In genomic region chr13:77838271-77838670, GRCh38 we compare ENCODE assay signal across 35 cellular contexts.
"Had no signal": no experiment of that assay in that cellular context is flagged by ENCODE, and none has a peak within 500 bp of the region (broad histone marks: within the 10 kb centered on the region; RNA-seq: fewer than 3 reads in every experiment).

No MANE protein-coding gene starts in this region.

- H3K9me3 Mint-ChIP-seq: activated B cell treated with CpG ODN at 0.5 μM for 24 hours; activated CD4-positive, alpha-beta memory T cell treated with anti-CD3 and anti-CD28 coated beads for 36 hours; activated CD4-positive, alpha-beta T cell treated with anti-CD3 and anti-CD28 coated beads, Interleukin-2, amount 10 ng/mL, durations not matched to agents 24 days and 14 days; activated CD8-positive, alpha-beta T cell treated with anti-CD3 and anti-CD28 coated beads for 36 hours; activated naive CD4-positive, alpha-beta T cell treated with anti-CD3 and anti-CD28 coated beads for 36 hours; activated naive CD4-positive, alpha-beta T cell treated with anti-CD3 and anti-CD28 coated beads, Interleukin-2, amount 50 U/mL, for 72 hours; activated naive CD8-positive, alpha-beta T cell treated with anti-CD3 and anti-CD28 coated beads for 36 hours; activated T-cell treated with anti-CD3 and anti-CD28 coated beads, Interleukin-2, amount 50 U/mL, for 4 hours; activated T-helper 1 cell treated with anti-CD3 and anti-CD28 coated beads, Interleukin-12 subunit alpha, Interleukin-12 subunit beta, Interleukin-2, Interleukin-4 antibody, amounts not matched to agents 30 ng/mL and 10 ng/mL and 1 ng/mL, durations not matched to agents 14 hours and 24 hours and 36 hours; T-helper 1 cell treated with Interleukin-12 subunit alpha and Interleukin-12 subunit beta and Interleukin-4 antibody, amounts not matched to agents 30 μg/mL and 1 μg/mL, for 36 hours; T-helper 2 cell treated with Interferon-gamma antibody and Interleukin-4, amounts not matched to agents 5 μg/mL and 100 μg/mL, for 36 hours had no signal

- ATAC-seq: activated CD8-positive, alpha-beta T cell treated with anti-CD3 and anti-CD28 coated beads for 36 hours; activated naive CD4-positive, alpha-beta T cell treated with anti-CD3 and anti-CD28 coated beads, Interleukin-2, amount 50 U/mL, for 72 hours; activated T-cell treated with anti-CD3 and anti-CD28 coated beads, Interleukin-2, amount 50 U/mL, for 4 hours; activated T-cell treated with anti-CD3 and anti-CD28 coated beads, Interleukin-2, amount 50 U/mL, for 72 hours; activated T-helper 17 cell treated with anti-CD3 and anti-CD28 coated beads, Interleukin-2, amount 50 U/mL, for 72 hours; body of pancreas had no signal

- H3K27ac Mint-ChIP-seq: activated B cell treated with CpG ODN at 0.5 μM for 24 hours; activated CD4-positive, alpha-beta memory T cell treated with anti-CD3 and anti-CD28 coated beads for 36 hours; activated CD4-positive, alpha-beta T cell treated with anti-CD3 and anti-CD28 coated beads, Interleukin-2, amount 10 ng/mL, durations not matched to agents 24 days and 14 days; activated CD8-positive, alpha-beta T cell treated with anti-CD3 and anti-CD28 coated beads for 36 hours; activated naive CD4-positive, alpha-beta T cell treated with anti-CD3 and anti-CD28 coated beads for 36 hours; activated naive CD4-positive, alpha-beta T cell treated with anti-CD3 and anti-CD28 coated beads, Interleukin-2, amount 50 U/mL, for 72 hours; activated naive CD8-positive, alpha-beta T cell treated with anti-CD3 and anti-CD28 coated beads for 36 hours; activated T-cell treated with anti-CD3 and anti-CD28 coated beads, Interleukin-2, amount 50 U/mL, for 72 hours; activated T-helper 1 cell treated with anti-CD3 and anti-CD28 coated beads, Interleukin-12 subunit alpha, Interleukin-12 subunit beta, Interleukin-2, Interleukin-4 antibody, amounts not matched to agents 30 ng/mL and 10 ng/mL and 1 ng/mL, durations not matched to agents 14 hours and 24 hours and 36 hours; activated T-helper 17 cell treated with anti-CD3 and anti-CD28 coated beads, Interleukin-2, amount 50 U/mL, for 72 hours; T-helper 1 cell treated with Interleukin-12 subunit alpha and Interleukin-12 subunit beta and Interleukin-4 antibody, amounts not matched to agents 30 μg/mL and 1 μg/mL, for 36 hours; T-helper 2 cell treated with Interferon-gamma antibody and Interleukin-4, amounts not matched to agents 5 μg/mL and 100 μg/mL, for 36 hours had no signal

- DNase-seq: activated B cell treated with CpG ODN at 0.5 μM for 24 hours; activated CD4-positive, alpha-beta memory T cell treated with anti-CD3 and anti-CD28 coated beads for 36 hours; activated CD4-positive, alpha-beta T cell treated with anti-CD3 and anti-CD28 coated beads for 4 hours; activated CD4-positive, alpha-beta T cell treated with anti-CD3 and anti-CD28 coated beads, Interleukin-2, amount 10 ng/mL, durations not matched to agents 24 days and 14 days; activated CD4-positive, alpha-beta T cell treated with anti-CD3 and anti-CD28 coated beads, Interleukin-2, amount 50 U/mL, for 1 hour; activated CD4-positive, alpha-beta T cell treated with anti-CD3 and anti-CD28 coated beads, Interleukin-2, amount 50 U/mL, for 4 hours; activated CD4-positive, CD25-positive, alpha-beta regulatory T cell treated with anti-CD3 and anti-CD28 coated beads, Interleukin-2, amount 50 U/mL, for 72 hours; activated CD8-positive, alpha-beta memory T cell treated with anti-CD3 and anti-CD28 coated beads, Interleukin-2, amount 50 U/mL, for 4 hours; activated CD8-positive, alpha-beta T cell treated with anti-CD3 and anti-CD28 coated beads for 36 hours; activated effector memory CD4-positive, alpha-beta T cell treated with anti-CD3 and anti-CD28 coated beads, Interleukin-2, amount 50 U/mL, for 16 hours; activated gamma-delta T cell treated with Interleukin-2 at 50 U/mL for 16 hours; activated naive CD4-positive, alpha-beta T cell; activated naive CD4-positive, alpha-beta T cell treated with anti-CD3 and anti-CD28 coated beads for 36 hours; activated naive CD4-positive, alpha-beta T cell treated with anti-CD3 and anti-CD28 coated beads, Interleukin-2, amount 50 U/mL, for 16 hours; activated naive CD8-positive, alpha-beta T cell treated with anti-CD3 and anti-CD28 coated beads for 36 hours; activated T-cell treated with anti-CD3 and anti-CD28 coated beads for 4 hours; activated T-cell treated with anti-CD3 and anti-CD28 coated beads, Interleukin-2, amount 50 U/mL, for 1 hour; activated T-cell treated with anti-CD3 and anti-CD28 coated beads, Interleukin-2, amount 50 U/mL, for 4 hours; activated T-cell treated with anti-CD3 and anti-CD28 coated beads, Interleukin-2, amount 50 U/mL, for 72 hours; adrenal gland; amniotic stem cell; aorta; body of pancreas; brain microvascular endothelial cell; central memory CD4-positive, alpha-beta T cell; T-helper 1 cell; T-helper 2 cell; T-helper 9 cell had no signal

- H3K27me3 ChIP-seq: adrenal gland, body of pancreas, brain microvascular endothelial cell, breast epithelium had no signal

- H3K27ac ChIP-seq: adrenal gland, body of pancreas, brain microvascular endothelial cell, breast epithelium, VCaP had no signal

- H3K27me3 Mint-ChIP-seq: activated B cell treated with CpG ODN at 0.5 μM for 24 hours; activated CD4-positive, alpha-beta memory T cell treated with anti-CD3 and anti-CD28 coated beads for 36 hours; activated CD4-positive, alpha-beta T cell treated with anti-CD3 and anti-CD28 coated beads, Interleukin-2, amount 10 ng/mL, durations not matched to agents 24 days and 14 days; activated CD8-positive, alpha-beta T cell treated with anti-CD3 and anti-CD28 coated beads for 36 hours; activated naive CD8-positive, alpha-beta T cell treated with anti-CD3 and anti-CD28 coated beads for 36 hours; activated T-helper 17 cell treated with anti-CD3 and anti-CD28 coated beads, Interleukin-2, amount 50 U/mL, for 72 hours had no signal

- H3K4me1 Mint-ChIP-seq: activated B cell treated with CpG ODN at 0.5 μM for 24 hours; activated CD4-positive, alpha-beta T cell treated with anti-CD3 and anti-CD28 coated beads, Interleukin-2, amount 10 ng/mL, durations not matched to agents 24 days and 14 days; activated naive CD8-positive, alpha-beta T cell treated with anti-CD3 and anti-CD28 coated beads for 36 hours; activated T-helper 17 cell treated with anti-CD3 and anti-CD28 coated beads, Interleukin-2, amount 50 U/mL, for 72 hours had no signal

- H3K36me3 ChIP-seq: adrenal gland, brain microvascular endothelial cell, breast epithelium had no signal

- H3K9me3 ChIP-seq: adrenal gland, body of pancreas, breast epithelium had no signal

- H3K4me3 ChIP-seq: adrenal gland, body of pancreas, breast epithelium had no signal

- H3K4me3 Mint-ChIP-seq: activated B cell treated with CpG ODN at 0.5 μM for 24 hours; activated CD4-positive, alpha-beta memory T cell treated with anti-CD3 and anti-CD28 coated beads for 36 hours; activated CD4-positive, alpha-beta T cell treated with anti-CD3 and anti-CD28 coated beads, Interleukin-2, amount 10 ng/mL, durations not matched to agents 24 days and 14 days; activated CD8-positive, alpha-beta T cell treated with anti-CD3 and anti-CD28 coated beads for 36 hours; activated naive CD4-positive, alpha-beta T cell treated with anti-CD3 and anti-CD28 coated beads for 36 hours; activated naive CD8-positive, alpha-beta T cell treated with anti-CD3 and anti-CD28 coated beads for 36 hours; activated T-cell treated with anti-CD3 and anti-CD28 coated beads, Interleukin-2, amount 50 U/mL, for 4 hours; activated T-cell treated with anti-CD3 and anti-CD28 coated beads, Interleukin-2, amount 50 U/mL, for 72 hours; activated T-helper 1 cell treated with anti-CD3 and anti-CD28 coated beads, Interleukin-12 subunit alpha, Interleukin-12 subunit beta, Interleukin-2, Interleukin-4 antibody, amounts not matched to agents 30 ng/mL and 10 ng/mL and 1 ng/mL, durations not matched to agents 14 hours and 24 hours and 36 hours; activated T-helper 17 cell treated with anti-CD3 and anti-CD28 coated beads, Interleukin-2, amount 50 U/mL, for 72 hours; T-helper 1 cell treated with Interleukin-12 subunit alpha and Interleukin-12 subunit beta and Interleukin-4 antibody, amounts not matched to agents 30 μg/mL and 1 μg/mL, for 36 hours; T-helper 2 cell treated with Interferon-gamma antibody and Interleukin-4, amounts not matched to agents 5 μg/mL and 100 μg/mL, for 36 hours had no signal

- H3K4me1 ChIP-seq: body of pancreas, breast epithelium had no signal

- H3K36me3 Mint-ChIP-seq: activated CD4-positive, alpha-beta memory T cell treated with anti-CD3 and anti-CD28 coated beads for 36 hours; activated naive CD4-positive, alpha-beta T cell treated with anti-CD3 and anti-CD28 coated beads, Interleukin-2, amount 50 U/mL, for 72 hours had no signal
